ENCODE assay signal across 8 cellular contexts in the genomic region with DNA sequence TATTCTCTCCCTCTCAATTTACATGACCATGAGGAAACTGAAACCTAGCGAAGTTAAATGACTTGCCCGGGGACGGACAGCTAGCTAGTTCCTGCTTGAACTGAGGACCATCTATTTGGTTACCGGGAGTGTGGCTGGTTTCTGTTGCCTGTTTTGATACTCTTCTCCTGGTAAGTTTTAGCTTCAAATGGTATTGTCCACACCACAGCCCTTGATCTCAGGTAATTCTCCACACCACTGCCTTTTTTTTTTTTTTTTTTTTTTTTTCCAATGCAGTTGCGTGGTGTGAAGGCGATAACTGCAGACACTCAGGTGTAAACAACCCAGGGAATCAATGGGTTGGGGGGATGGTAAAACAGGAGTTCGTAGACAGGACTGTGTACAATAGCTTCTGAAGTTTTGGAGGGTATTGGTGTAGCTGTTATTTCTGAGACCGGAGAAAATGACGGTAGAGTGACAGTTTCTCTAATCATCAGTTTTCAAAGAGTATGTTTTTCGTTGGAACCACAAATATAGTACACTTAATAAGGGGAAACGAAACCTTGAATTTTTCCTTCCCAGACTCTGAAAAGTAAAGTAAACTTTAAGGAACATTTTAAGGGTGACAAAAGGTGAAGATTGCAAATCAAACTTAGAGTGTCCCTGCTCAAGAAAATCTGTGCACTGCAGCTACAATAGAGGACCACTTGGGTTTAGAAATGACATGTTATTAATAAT.
DNase-seq lines count a peak whose midpoint lies in the region; ATAC-seq, FAIRE-seq and TF ChIP-seq lines count a peak whose summit lies in the region.

No MANE protein-coding gene starts in this region.

- H3K4me1 ChIP-seq in CD4-positive, alpha-beta memory T cell (ENCODE audit: insufficient read depth, low read length), result peaks cover 19% of the 10 kb centered on the region
- H3K4me1 ChIP-seq in astrocyte (ENCODE audit: insufficient read depth, low read length), result no peaks in the 10 kb centered on the region

- no peaks in the 10 kb centered on the region for H3K79me2 ChIP-seq in astrocyte (ENCODE audit: insufficient read depth, low read length)

- peaks cover 12 to 38% (median 18%) of the 10 kb centered on the region in 4 donors for H3K4me1 Mint-ChIP-seq in CD4-positive, alpha-beta memory T cell
- peaks cover 29% of the 10 kb centered on the region for H3K4me1 Mint-ChIP-seq in astrocyte (ENCODE audit: low read depth, unreplicated experiment)
- H3K4me1 Mint-ChIP-seq in nephron, result peaks cover 18% of the 10 kb centered on the region

- no peak overlapping the region for H2AFZ ChIP-seq in astrocyte (ENCODE audit: low read depth, low read length)

- TF ChIP-seq CTCF in astrocyte (IDR thresholded peaks at IDR 0.05; ENCODE audit: insufficient read depth, low read depth, low read length), result no peak
- no peak for TF ChIP-seq CTCF in nephron (IDR thresholded peaks at IDR 0.05; ENCODE audit: unreplicated experiment in 3 of 3)

- peaks cover 3 to 4% of the 10 kb centered on the region in 2 donors for H3K36me3 Mint-ChIP-seq in CD4-positive, alpha-beta memory T cell
- no peaks in the 10 kb centered on the region for H3K36me3 Mint-ChIP-seq in astrocyte (ENCODE audit: low read depth, unreplicated experiment)
- H3K36me3 Mint-ChIP-seq in nephron (ENCODE audit: low read depth), result no peaks in the 10 kb centered on the region

- H3K9ac ChIP-seq in astrocyte (ENCODE audit: low read length), result no peak overlapping the region

- H3K4me3 Mint-ChIP-seq in CD4-positive, alpha-beta memory T cell, result peak overlapping the region; percentile 78 to 89 (median 84)
- H3K4me3 Mint-ChIP-seq in astrocyte (ENCODE audit: unreplicated experiment) (peak overlapping the region; percentile 90), nephron (peak overlapping the region; percentile 52 to 60 (median 59))

- H3K4me3 ChIP-seq in CD4-positive, alpha-beta memory T cell (ENCODE audit: low read length in 2 of 2), result no peak overlapping the region
- no peak overlapping the region for H3K4me3 ChIP-seq in astrocyte (ENCODE audit: insufficient read depth, low read depth, low read length)

- ATAC-seq in GM18907 (IDR thresholded peaks at IDR 0.05; ENCODE audit: unreplicated experiment), result peak; percentile 65
- peak; percentile 43 for ATAC-seq in HG03378 (IDR thresholded peaks at IDR 0.05; ENCODE audit: unreplicated experiment)

- no peaks in the 10 kb centered on the region for H3K27me3 ChIP-seq in CD4-positive, alpha-beta memory T cell (ENCODE audit: insufficient read depth, low read length)
- no peaks in the 10 kb centered on the region for H3K27me3 ChIP-seq in astrocyte (ENCODE audit: insufficient read depth, low read length)

- DNase-seq in CD4-positive, alpha-beta memory T cell, result no peak
- DNase-seq in astrocyte (ENCODE audit: low read depth), result no peak
- DNase-seq in cerebellum (ENCODE audit: low spot score), result no peak
- DNase-seq in HK-2 (ENCODE audit: unreplicated experiment), result no peak
- no peak for DNase-seq in COR-L47 (lab: John Stamatoyannopoulos, UW)

- intact Hi-C loops in CD4-positive, alpha-beta memory T cell (cut with micrococcal nuclease), result loop anchor here (5.0 kb wide), 1 partner anchor 93 kb away; no protein-coding TSS in a partner anchor

- H4K20me1 ChIP-seq in astrocyte (ENCODE audit: insufficient read depth, low read length), result no peaks in the 10 kb centered on the region

- no peak overlapping the region for H3K4me2 ChIP-seq in astrocyte (ENCODE audit: low read length)

- H3K9me3 Mint-ChIP-seq in CD4-positive, alpha-beta memory T cell, result no peaks in the 10 kb centered on the region
- H3K9me3 Mint-ChIP-seq in astrocyte (ENCODE audit: unreplicated experiment) (no peaks in the 10 kb centered on the region), nephron (no peaks in the 10 kb centered on the region)

- no peaks in the 10 kb centered on the region for H3K36me3 ChIP-seq in CD4-positive, alpha-beta memory T cell (ENCODE audit: insufficient read depth, low read length)
- H3K36me3 ChIP-seq in astrocyte (ENCODE audit: insufficient read depth, low read length), result no peaks in the 10 kb centered on the region

- H3K27ac Mint-ChIP-seq in CD4-positive, alpha-beta memory T cell, result peak overlapping the region; percentile 62 to 88 (median 77)
- H3K27ac Mint-ChIP-seq in astrocyte (ENCODE audit: unreplicated experiment) (peak overlapping the region; percentile 90), nephron (peak overlapping the region; percentile 21 to 70 (median 60))

- no peak for FAIRE-seq in astrocyte (lab: Jason Lieb, UNC)

- H3K9me3 ChIP-seq in CD4-positive, alpha-beta memory T cell (ENCODE audit: control insufficient read depth in 1 of 2, low read length in 2 of 2), result no peaks in the 10 kb centered on the region
- no peaks in the 10 kb centered on the region for H3K9me3 ChIP-seq in astrocyte (ENCODE audit: insufficient read depth, low read depth, low read length)

- no peak overlapping the region for H3K27ac ChIP-seq in CD4-positive, alpha-beta memory T cell (ENCODE audit: low read depth, low read length)
- H3K27ac ChIP-seq in astrocyte (ENCODE audit: low read depth, low read length), result no peak overlapping the region

- POLR2A ChIA-PET in CD4-positive, alpha-beta memory T cell (lab: Charles Lee; ENCODE audit: partially characterized antibody), result interaction anchor here (0.6 to 3.7 kb wide), 8 partner anchors 74 to 125 kb away, joined by 3 to 20 read pairs (median 8); a partner anchor contains a TSS

- no peaks in the 10 kb centered on the region for H3K27me3 Mint-ChIP-seq in CD4-positive, alpha-beta memory T cell
- H3K27me3 Mint-ChIP-seq in astrocyte (ENCODE audit: low read depth, unreplicated experiment) (no peaks in the 10 kb centered on the region), nephron (ENCODE audit: low read depth) (peaks cover 7% of the 10 kb centered on the region)

- CTCF ChIA-PET in CD4-positive, alpha-beta memory T cell (lab: Charles Lee; ENCODE audit: partially characterized antibody), result interaction anchor here (1.1 to 2.3 kb wide), 3 partner anchors 20 to 129 kb away, joined by 3 to 8 read pairs (median 3); a partner anchor contains a TSS
